Comparison of ENCODE assay signal across 8 cellular contexts in genomic region chr19:18479964-18480723, GRCh38. TPM values are rescaled to one million over a fixed set of nuclear protein-coding genes. Genes with fewer than 3 reads are reported as not detected.
A peak's percentile ranks its signal among the peaks of the same experiment; 100 is the strongest.
DNase-seq lines count a peak whose midpoint lies in the region; ATAC-seq, FAIRE-seq and TF ChIP-seq lines count a peak whose summit lies in the region.

No MANE protein-coding gene starts in this region.

- DNase-seq in activated T-cell treated with anti-CD3 and anti-CD28 coated beads, Interleukin-2, amount 50 U/mL, for 72 hours, result no peak
- no peak for DNase-seq in activated T-cell treated with anti-CD3 and anti-CD28 coated beads, Interleukin-2, amount 50 U/mL, for 1 hour
- peak; percentile 72 for DNase-seq in adipocyte (ENCODE audit: low read depth)
- no peak for DNase-seq in immature natural killer cell
- no peak for DNase-seq in COLO829 (ENCODE audit: low spot score)
- DNase-seq in H54 (ENCODE audit: insufficient read length, low spot score), result no peak

- H3K4me3 ChIP-seq in adipocyte (ENCODE audit: low read length) (peak overlapping the region; percentile 28), subcutaneous abdominal adipose tissue (ENCODE audit: low read depth in 1 of 5, low read length in 5 of 5) (peak overlapping the region in 3 of 5 donors; percentile 9 to 36 (median 22))

- no peaks in the 10 kb centered on the region for H3K27me3 ChIP-seq in adipocyte (replicated peaks; ENCODE audit: control insufficient read depth, insufficient read depth, low read length)
- H3K27me3 ChIP-seq in subcutaneous abdominal adipose tissue (ENCODE audit: control insufficient read depth in 5 of 5, insufficient read depth in 4 of 5, low read length in 5 of 5), result no peaks in the 10 kb centered on the region

- no peak for ATAC-seq in activated T-cell treated with anti-CD3 and anti-CD28 coated beads, Interleukin-2, amount 50 U/mL, for 72 hours (replicated peaks in 1 of 2)
- no peak for ATAC-seq in HG03460 (IDR thresholded peaks at IDR 0.05; ENCODE audit: unreplicated experiment)

- no peaks in the 10 kb centered on the region for H3K36me3 ChIP-seq in adipocyte (ENCODE audit: control insufficient read depth, insufficient read depth, low read length, severe bottlenecking)
- no peaks in the 10 kb centered on the region for H3K36me3 ChIP-seq in subcutaneous abdominal adipose tissue (ENCODE audit: control insufficient read depth in 5 of 5, insufficient read depth in 5 of 5, low read length in 5 of 5)

- H3K4me1 ChIP-seq in adipocyte (ENCODE audit: control insufficient read depth, insufficient read depth, low read length) (peaks cover 49% of the 10 kb centered on the region), subcutaneous abdominal adipose tissue (ENCODE audit: control insufficient read depth in 5 of 5, insufficient read depth in 5 of 5, low read length in 5 of 5) (peaks cover 15 to 77% (median 66%) of the 10 kb centered on the region in 5 donors)

- H3K36me3 Mint-ChIP-seq in activated T-cell treated with anti-CD3 and anti-CD28 coated beads, Interleukin-2, amount 50 U/mL, for 72 hours (ENCODE audit: insufficient read depth in 2 of 2), result no peaks in the 10 kb centered on the region
- H3K36me3 Mint-ChIP-seq in immature natural killer cell, result no peaks in the 10 kb centered on the region

- H3K27me3 Mint-ChIP-seq in activated T-cell treated with anti-CD3 and anti-CD28 coated beads, Interleukin-2, amount 50 U/mL, for 72 hours (ENCODE audit: low read depth), result no peaks in the 10 kb centered on the region
- peaks cover 10 to 23% (median 13%) of the 10 kb centered on the region in 3 donors for H3K27me3 Mint-ChIP-seq in immature natural killer cell (ENCODE audit: low read depth in 3 of 3)

- H3K9me3 Mint-ChIP-seq in activated T-cell treated with anti-CD3 and anti-CD28 coated beads, Interleukin-2, amount 50 U/mL, for 72 hours, result no peaks in the 10 kb centered on the region
- H3K9me3 Mint-ChIP-seq in immature natural killer cell, result no peaks in the 10 kb centered on the region

- peak overlapping the region; percentile 74 for H3K9ac ChIP-seq in adipocyte (ENCODE audit: low read length)
- peak overlapping the region; percentile 45 to 67 (median 60) for H3K9ac ChIP-seq in subcutaneous abdominal adipose tissue (ENCODE audit: low read length in 5 of 5)

- TF ChIP-seq POLR2A in H54 (IDR thresholded peaks at IDR 0.05; ENCODE audit: low read depth, low read length), result no peak

- peak overlapping the region; percentile 69 to 90 for H3K4me3 Mint-ChIP-seq in activated T-cell treated with anti-CD3 and anti-CD28 coated beads, Interleukin-2, amount 50 U/mL, for 72 hours
- peak overlapping the region; percentile 51 to 85 (median 67) for H3K4me3 Mint-ChIP-seq in immature natural killer cell

- peak overlapping the region; percentile 73 for H3K27ac ChIP-seq in subcutaneous abdominal adipose tissue (ENCODE audit: low read depth, low read length)

- peaks cover 86% of the 10 kb centered on the region for H3K4me1 Mint-ChIP-seq in activated T-cell treated with anti-CD3 and anti-CD28 coated beads, Interleukin-2, amount 50 U/mL, for 72 hours (ENCODE audit: low read depth)
- H3K4me1 Mint-ChIP-seq in immature natural killer cell, result peaks cover 75 to 79% of the 10 kb centered on the region in 2 donors

- H3K27ac Mint-ChIP-seq in activated T-cell treated with anti-CD3 and anti-CD28 coated beads, Interleukin-2, amount 50 U/mL, for 72 hours, result peak overlapping the region; percentile 98
- H3K27ac Mint-ChIP-seq in immature natural killer cell, result peak overlapping the region; percentile 86 to 99 (median 97)

- no peaks in the 10 kb centered on the region for H3K9me3 ChIP-seq in adipocyte (ENCODE audit: control insufficient read depth, low read length)
- no peaks in the 10 kb centered on the region for H3K9me3 ChIP-seq in subcutaneous abdominal adipose tissue (ENCODE audit: control insufficient read depth in 5 of 5, low read length in 5 of 5)

- FAIRE-seq in H54 (lab: Jason Lieb, UNC), result no peak

RNA-seq across cellular contexts. Expression of gene ELL, which starts 41.7 kb away (rescaled TPM):
- 10 to 100 TPM; 25.9 to 32.3 TPM for total RNA-seq in activated T-cell treated with anti-CD3 and anti-CD28 coated beads, Interleukin-2, amount 50 U/mL, for 72 hours
- polyA plus RNA-seq in immature natural killer cell, result 10 to 100 TPM in 2 of 3 donors, 1 to 10 TPM in 1; 9.1 to 21.1 (median 11.1) TPM

RNA-seq across cellular contexts. Expression of gene ISYNA1, which starts 42.2 kb away (rescaled TPM):
- 10 to 100 TPM; 20.5 to 24.8 TPM for total RNA-seq in activated T-cell treated with anti-CD3 and anti-CD28 coated beads, Interleukin-2, amount 50 U/mL, for 72 hours
- polyA plus RNA-seq in immature natural killer cell, result 10 to 100 TPM; 29.7 to 32.2 (median 31.2) TPM
